8 cellular contexts compared by ENCODE assay signal in the genomic region with DNA sequence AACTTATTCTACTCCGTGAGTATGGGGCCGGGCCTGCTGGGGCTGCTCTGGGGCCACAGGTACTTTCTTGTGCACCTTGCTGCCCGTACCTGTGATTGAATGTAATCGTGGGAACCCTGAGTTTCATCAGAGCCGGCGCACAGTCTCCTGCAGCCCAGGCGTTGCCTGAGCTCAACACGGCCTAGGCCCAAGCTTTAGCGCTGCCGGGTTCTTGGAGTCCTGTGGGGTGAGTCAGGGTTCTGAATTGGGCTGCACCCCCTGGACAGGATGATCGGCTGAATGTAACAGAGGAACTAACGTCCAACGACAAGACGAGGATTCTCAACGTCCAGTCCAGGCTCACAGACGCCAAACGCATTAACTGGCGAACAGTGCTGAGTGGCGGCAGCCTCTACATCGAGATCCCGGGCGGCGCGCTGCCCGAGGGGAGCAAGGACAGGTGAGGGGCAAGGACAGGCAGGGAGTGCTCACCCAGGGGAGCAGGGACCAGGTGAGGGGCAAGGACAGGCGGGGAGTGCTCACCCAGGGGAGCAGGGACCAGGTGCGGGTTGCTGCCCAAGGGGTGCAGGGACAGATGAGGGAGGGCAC. TPM values are rescaled to one million over a fixed set of nuclear protein-coding genes. Genes with fewer than 3 reads are reported as not detected.
DNase-seq lines count a peak whose midpoint lies in the region; ATAC-seq, FAIRE-seq and TF ChIP-seq lines count a peak whose summit lies in the region.

No MANE protein-coding gene starts in this region.

- TF ChIP-seq POLR2A in HCT116 (IDR thresholded peaks at IDR 0.05; ENCODE audit: borderline replicate concordance, extremely low read depth, insufficient read depth, insufficient read length): no peak

- RAD21 ChIA-PET in HCT116 (lab: Charles Lee; ENCODE audit: low non-redundant PET in 1 of 2, low total read pairs in 2 of 2, uncharacterized antibody in 2 of 2, unreplicated experiment in 2 of 2): interaction anchor here in 1 of 2 experiments (1.2 kb wide), 1 partner anchor 116 kb away, joined by 4 read pairs; no protein-coding TSS in a partner anchor

- H3K4me1 ChIP-seq in HCT116 (ENCODE audit: control insufficient read depth in 1 of 2, insufficient read depth in 2 of 2, low read length in 2 of 2) (peaks cover 18 to 59% of the 10 kb centered on the region in 2 experiments), small intestine (ENCODE audit: control insufficient read depth in 2 of 2, insufficient read depth in 1 of 2, low read depth in 1 of 2, low read length in 1 of 2) (peaks cover 5 to 6% of the 10 kb centered on the region in 2 donors)

- BruUV-seq in HCT116 (replicated peaks; lab: Mats Ljungman, UMichigan): no TSS peak

- peak overlapping the region; percentile 76 for H3K4me2 ChIP-seq in HCT116 (ENCODE audit: low read length)

- no peak for TF ChIP-seq RAD21 in HCT116 (IDR thresholded peaks at IDR 0.05; ENCODE audit: low read depth)

- H3K4me3 ChIP-seq in HCT116 (replicated peaks in 1 of 2; ENCODE audit: low read depth in 1 of 2, low read length in 2 of 2): peak overlapping the region; percentile 97 to 98
- H3K4me3 ChIP-seq in small intestine (ENCODE audit: low read depth in 1 of 2, low read length in 2 of 2): peak overlapping the region; percentile 93 to 100

- TF ChIP-seq CTCF in HCT116 (IDR thresholded peaks at IDR 0.05 in 2 of 3, conservative IDR thresholded peaks at IDR 0.05 in 1 of 3; ENCODE audit: borderline replicate concordance in 1 of 3, insufficient read depth in 1 of 3, low read depth in 2 of 3, low read length in 2 of 3): no peak

- H3K79me2 ChIP-seq in HCT116 (ENCODE audit: insufficient read depth, low read length): peaks cover 51% of the 10 kb centered on the region

- no peak for FAIRE-seq in small intestine (lab: Jason Lieb, UNC)

- H2AFZ ChIP-seq in HCT116 (ENCODE audit: low read depth, low read length, poor library complexity, severe bottlenecking): no peak overlapping the region

- peaks cover 16 to 17% of the 10 kb centered on the region in 2 donors for H3K36me3 Mint-ChIP-seq in activated T-cell treated with anti-CD3 and anti-CD28 coated beads, Interleukin-2, amount 50 U/mL, for 72 hours (ENCODE audit: insufficient read depth in 2 of 2)

- peaks cover 14 to 28% of the 10 kb centered on the region in 2 experiments; a peak in 2 of 4 replicates for H3K36me3 ChIP-seq in HCT116 (ENCODE audit: control insufficient read depth in 1 of 2, insufficient read depth in 2 of 2, low read length in 2 of 2)
- peaks cover 2 to 13% of the 10 kb centered on the region in 2 donors for H3K36me3 ChIP-seq in small intestine (ENCODE audit: control insufficient read depth in 2 of 2, insufficient read depth in 2 of 2, low read length in 2 of 2)

- peaks cover 40% of the 10 kb centered on the region for H3K4me1 Mint-ChIP-seq in activated T-cell treated with anti-CD3 and anti-CD28 coated beads, Interleukin-2, amount 50 U/mL, for 72 hours (ENCODE audit: low read depth)

- H3K9me3 ChIP-seq in HCT116 (ENCODE audit: control insufficient read depth in 1 of 2, insufficient read depth in 1 of 2, low read depth in 1 of 2, low read length in 2 of 2) (no peaks in the 10 kb centered on the region), small intestine (ENCODE audit: control insufficient read depth, low read depth) (no peaks in the 10 kb centered on the region)

- peak overlapping the region; percentile 72 for H3K27ac ChIP-seq in HCT116 (ENCODE audit: low read depth, low read length)
- peak overlapping the region; percentile 90 to 96 for H3K27ac ChIP-seq in small intestine (ENCODE audit: low read depth in 1 of 2, low read length in 1 of 2)

- H3K9me2 ChIP-seq in HCT116 (ENCODE audit: insufficient read depth): no peaks in the 10 kb centered on the region

- H3K27me3 Mint-ChIP-seq in activated T-cell treated with anti-CD3 and anti-CD28 coated beads, Interleukin-2, amount 50 U/mL, for 72 hours (ENCODE audit: low read depth): no peaks in the 10 kb centered on the region

- intact Hi-C loops in HCT116 (cut with micrococcal nuclease): no loop called here

- ATAC-seq in HCT116 (no peak), GM21825 (IDR thresholded peaks at IDR 0.05; ENCODE audit: unreplicated experiment) (no peak)
- ATAC-seq in activated T-cell treated with anti-CD3 and anti-CD28 coated beads, Interleukin-2, amount 50 U/mL, for 72 hours (replicated peaks in 1 of 2): no peak

- H3K27me3 ChIP-seq in HCT116 (ENCODE audit: insufficient read depth, low read length): no peaks in the 10 kb centered on the region
- H3K27me3 ChIP-seq in small intestine (ENCODE audit: control insufficient read depth in 2 of 2, insufficient read depth in 2 of 2, low read length in 2 of 2): no peaks in the 10 kb centered on the region

- POLR2A ChIA-PET in HCT116 (lab: Charles Lee): interaction anchor here (0.9 to 1.1 kb wide), 3 partner anchors 12 to 186 kb away, joined by 3 to 4 read pairs (median 3); no protein-coding TSS in a partner anchor

- DNase-seq in A172 (ENCODE audit: low spot score) (peak; percentile 58), HCT116 (ENCODE audit: low read depth, low spot score) (no peak), glomerular visceral epithelial cell (ENCODE audit: extremely low spot score) (peak; percentile 71), small intestine (peak; percentile 51), GM19238 (ENCODE audit: insufficient read length, low spot score) (no peak), GF-D8 (lab: John Stamatoyannopoulos, UW) (no peak)
- DNase-seq in activated T-cell treated with anti-CD3 and anti-CD28 coated beads, Interleukin-2, amount 50 U/mL, for 72 hours: no peak

- WGBS in small intestine, 3 donors: 14 to 31% (median 15%) methylated on average over 25 to 27 of the region's 27 CpGs

- CTCF ChIA-PET in HCT116 (lab: Charles Lee): interaction anchor here (1.6 kb wide), 1 partner anchor 116 kb away, joined by 4 read pairs; no protein-coding TSS in a partner anchor

- peaks cover 18% of the 10 kb centered on the region; the same call in 1 of the 2 replicates for H4K20me1 ChIP-seq in HCT116 (ENCODE audit: insufficient read depth)

- no peaks in the 10 kb centered on the region for H3K9me3 Mint-ChIP-seq in activated T-cell treated with anti-CD3 and anti-CD28 coated beads, Interleukin-2, amount 50 U/mL, for 72 hours

- H3K9ac ChIP-seq in HCT116 (ENCODE audit: low read length): peak overlapping the region; percentile 99

- H3K4me3 Mint-ChIP-seq in activated T-cell treated with anti-CD3 and anti-CD28 coated beads, Interleukin-2, amount 50 U/mL, for 72 hours: peak overlapping the region; percentile 88 to 96

- H3K27ac Mint-ChIP-seq in activated T-cell treated with anti-CD3 and anti-CD28 coated beads, Interleukin-2, amount 50 U/mL, for 72 hours: peak overlapping the region; percentile 92

TF ChIP-seq in HCT116, 20 proteins besides CTCF, POLR2A, EP300 and RAD21 (continues in another document):
- TF ChIP-seq SIN3A (IDR thresholded peaks at IDR 0.05; ENCODE audit: low read depth) (no peak), POLR2AphosphoS5 (IDR thresholded peaks at IDR 0.05; ENCODE audit: low read depth, low read length) (no peak; the same call in 1 of the 2 replicates), EGR1 (IDR thresholded peaks at IDR 0.05; ENCODE audit: low read depth) (no peak), CEBPB (IDR thresholded peaks at IDR 0.05; ENCODE audit: low read depth) (no peak)
- TF ChIP-seq, protein P1, sequence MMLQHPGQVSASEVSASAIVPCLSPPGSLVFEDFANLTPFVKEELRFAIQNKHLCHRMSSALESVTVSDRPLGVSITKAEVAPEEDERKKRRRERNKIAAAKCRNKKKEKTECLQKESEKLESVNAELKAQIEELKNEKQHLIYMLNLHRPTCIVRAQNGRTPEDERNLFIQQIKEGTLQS (IDR thresholded peaks at IDR 0.05): no peak

RNA-seq across cellular contexts. Expression of a gene that starts 10.4 kb away (rescaled TPM):
- 0.22 and 1.7 TPM in 2 replicates for total RNA-seq in A172 (2014; rRNA removed; shearing (Covaris generic))
- total RNA-seq in HCT116 (2021; ENCODE audit: unreplicated experiment): not detected
- polyA plus RNA-seq in HCT116 (2012): 0.11 and 0.13 TPM in 2 replicates
- under 1 TPM in 1 of 2 donors, not detected in 1; 0.09 TPM for total RNA-seq in activated T-cell treated with anti-CD3 and anti-CD28 coated beads, Interleukin-2, amount 50 U/mL, for 72 hours
- polyA plus RNA-seq in small intestine: under 1 TPM in 2 of 3 donors, not detected in 1; 0.46 to 0.54 TPM

RNA-seq across cellular contexts. Expression of a gene that starts 15.4 kb away (rescaled TPM):
- total RNA-seq in A172 (2014; rRNA removed; shearing (Covaris generic)): not detected in 2 replicates
- 0.30 TPM for total RNA-seq in HCT116 (2021; ENCODE audit: unreplicated experiment)
- 1.3 and 1.5 TPM in 2 replicates for polyA plus RNA-seq in HCT116 (2012)
- total RNA-seq in activated T-cell treated with anti-CD3 and anti-CD28 coated beads, Interleukin-2, amount 50 U/mL, for 72 hours: 1 to 10 TPM in 1 of 2 donors, under 1 TPM in 1; 0.72 to 1.6 TPM
- 1 to 10 TPM in 2 of 3 donors, under 1 TPM in 1; 0.69 to 1.9 (median 1.3) TPM for polyA plus RNA-seq in small intestine

RNA-seq across cellular contexts. Expression of a gene that starts 22.5 kb away (rescaled TPM):
- total RNA-seq in A172 (2014; rRNA removed; shearing (Covaris generic)): 8.5 and 10.0 TPM in 2 replicates
- total RNA-seq in HCT116 (2021; ENCODE audit: unreplicated experiment): 42.8 TPM
- polyA plus RNA-seq in HCT116 (2012): 14.0 and 14.4 TPM in 2 replicates
- total RNA-seq in activated T-cell treated with anti-CD3 and anti-CD28 coated beads, Interleukin-2, amount 50 U/mL, for 72 hours: 1 to 10 TPM; 4.6 to 10.0 TPM
- 1 to 10 TPM; 1.1 to 3.0 (median 1.9) TPM for polyA plus RNA-seq in small intestine

RNA-seq across cellular contexts. Expression of a gene that starts 35.0 kb away (rescaled TPM):
- 41.1 and 42.9 TPM in 2 replicates for total RNA-seq in A172 (2014; rRNA removed; shearing (Covaris generic))
- 166 TPM for total RNA-seq in HCT116 (2021; ENCODE audit: unreplicated experiment)
- 139 and 153 TPM in 2 replicates for polyA plus RNA-seq in HCT116 (2012)
- total RNA-seq in activated T-cell treated with anti-CD3 and anti-CD28 coated beads, Interleukin-2, amount 50 U/mL, for 72 hours: 100 to 1,000 TPM; 146 to 147 TPM
- 10 to 100 TPM; 31.8 to 45.5 (median 35.1) TPM for polyA plus RNA-seq in small intestine

RNA-seq across cellular contexts. Expression of a gene that starts 35.5 kb away (rescaled TPM):
- 172 and 177 TPM in 2 replicates for total RNA-seq in A172 (2014; rRNA removed; shearing (Covaris generic))
- 88.2 TPM for total RNA-seq in HCT116 (2021; ENCODE audit: unreplicated experiment)
- polyA plus RNA-seq in HCT116 (2012): 62.8 and 76.0 TPM in 2 replicates
- 10 to 100 TPM; 67.4 to 92.7 TPM for total RNA-seq in activated T-cell treated with anti-CD3 and anti-CD28 coated beads, Interleukin-2, amount 50 U/mL, for 72 hours
- polyA plus RNA-seq in small intestine: 100 to 1,000 TPM; 269 to 307 (median 286) TPM

Comparison
In these comparisons a context has a peak if more than half of its experiments do, and no peak if none do; other contexts are left out.
1. DNase-seq: peak in A172 (single experiment), glomerular visceral epithelial cell (single experiment) and small intestine (single experiment); none in HCT116 (single experiment), activated T-cell treated with anti-CD3 and anti-CD28 coated beads, Interleukin-2, amount 50 U/mL, for 72 hours (0 of 2), GM19238 (single experiment) and GF-D8 (single experiment).